ENCODE assay signal across 19 cellular contexts in the genomic region with DNA sequence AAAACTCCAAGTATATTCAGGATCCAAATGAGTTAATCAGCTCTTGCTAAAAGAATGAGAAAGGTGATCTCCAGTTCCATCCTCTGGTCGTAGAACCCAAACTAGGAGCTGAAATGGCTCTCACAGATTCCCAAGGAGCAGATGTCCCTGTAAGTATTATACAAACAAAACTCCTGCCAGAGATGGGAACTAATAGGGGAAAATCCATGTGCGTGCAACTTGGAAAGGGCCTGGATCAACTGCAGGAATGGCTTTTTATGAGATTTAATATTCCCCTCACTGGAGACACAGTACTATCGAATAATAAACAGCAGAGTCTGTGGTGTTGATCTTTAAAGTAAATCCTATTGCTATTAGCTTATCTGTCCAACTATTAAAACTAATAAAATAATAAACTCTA.
DNase-seq lines count a peak whose midpoint lies in the region; ATAC-seq, FAIRE-seq and TF ChIP-seq lines count a peak whose summit lies in the region.
"Had no signal": no experiment of that assay in that cellular context is flagged by ENCODE, and none has a peak within 500 bp of the region (broad histone marks: within the 10 kb centered on the region; RNA-seq: fewer than 3 reads in every experiment).

No MANE protein-coding gene starts in this region.

- no peak overlapping the region for H2BK15ac ChIP-seq in mesenchymal stem cell (ENCODE audit: low read depth, poor library complexity, severe bottlenecking)

- H3K79me1 ChIP-seq in mesenchymal stem cell (replicated peaks; ENCODE audit: low read length, poor library complexity, severe bottlenecking), result no peaks in the 10 kb centered on the region

- ATAC-seq in Right ventricle myocardium inferior, result no peak
- no peak for ATAC-seq in T-helper 17 cell
- ATAC-seq: K562, T-cell had no signal

- H3K4me3 ChIP-seq in left ventricle myocardium inferior (no peak overlapping the region), SJSA1 (no peak overlapping the region), mesenchymal stem cell (ENCODE audit: insufficient read depth in 1 of 2, low read depth in 1 of 2, low read length in 2 of 2) (no peak overlapping the region)
- H3K4me3 ChIP-seq: K562, SK-N-MC had no signal

- H3K27ac Mint-ChIP-seq in T-helper 17 cell, result no peak overlapping the region
- H3K27ac Mint-ChIP-seq: T-cell had no signal

- no peak overlapping the region for H2AFZ ChIP-seq in mesenchymal stem cell (ENCODE audit: low read depth, low read length)

- H3K9me3 ChIP-seq in left ventricle myocardium inferior (replicated peaks), result peaks cover 9% of the 10 kb centered on the region
- H3K9me3 ChIP-seq in SJSA1 (replicated peaks), result peaks cover 4% of the 10 kb centered on the region
- H3K9me3 ChIP-seq in mesenchymal stem cell (ENCODE audit: control insufficient read depth, low read length), result peaks cover 21% of the 10 kb centered on the region
- H3K9me3 ChIP-seq in T-helper 17 cell (ENCODE audit: control insufficient read depth, low read length, poor library complexity, severe bottlenecking), result no peaks in the 10 kb centered on the region

- peak overlapping the region; percentile 16 for H3K27ac ChIP-seq in left ventricle myocardium inferior (replicated peaks)
- H3K27ac ChIP-seq in SJSA1, result peak overlapping the region; percentile 24; the same call in 1 of the 2 replicates
- no peak overlapping the region for H3K27ac ChIP-seq in mesenchymal stem cell (ENCODE audit: low read length, poor library complexity, severe bottlenecking)
- H3K27ac ChIP-seq: C4-2B, SK-N-MC had no signal

- no peak for TF ChIP-seq CTCF in left ventricle myocardium inferior (IDR thresholded peaks at IDR 0.05; ENCODE audit: borderline replicate concordance)

- H3K23ac ChIP-seq in mesenchymal stem cell (ENCODE audit: low read length in 2 of 2), result no peak overlapping the region

- H3K27me3 Mint-ChIP-seq in T-helper 17 cell, result no peaks in the 10 kb centered on the region
- H3K27me3 Mint-ChIP-seq: T-cell had no signal

- no CpG with 5 or more reads among the region's 3 CpGs for WGBS in mesenchymal stem cell

- no peak overlapping the region for H4K8ac ChIP-seq in mesenchymal stem cell (ENCODE audit: low read length)

- no peak overlapping the region for H4K91ac ChIP-seq in mesenchymal stem cell (ENCODE audit: low read length)

- H3K4me1 ChIP-seq in left ventricle myocardium inferior (no peaks in the 10 kb centered on the region), SJSA1 (replicated peaks) (peaks cover 38% of the 10 kb centered on the region), mesenchymal stem cell (ENCODE audit: control insufficient read depth, insufficient read depth, low read depth, low read length) (no peaks in the 10 kb centered on the region)

- intact Hi-C loops in left ventricle myocardium inferior (cut with micrococcal nuclease), result no loop called here
- intact Hi-C loops in Right ventricle myocardium inferior (cut with DNase I), result no loop called here

- H3K18ac ChIP-seq in mesenchymal stem cell (ENCODE audit: low read depth in 1 of 2, low read length in 2 of 2), result no peak overlapping the region

- H2BK120ac ChIP-seq in mesenchymal stem cell (ENCODE audit: low read depth, low read length), result no peak overlapping the region

- no peak overlapping the region for H3K4me2 ChIP-seq in mesenchymal stem cell (ENCODE audit: low read length, poor library complexity, severe bottlenecking)

- H3K9ac ChIP-seq in mesenchymal stem cell (ENCODE audit: low read length), result peak overlapping the region; percentile 8

- H2AK5ac ChIP-seq in mesenchymal stem cell (ENCODE audit: low read length, severe bottlenecking), result no peak overlapping the region

- H2BK5ac ChIP-seq in mesenchymal stem cell (ENCODE audit: low read depth, low read length, poor library complexity, severe bottlenecking), result no peak overlapping the region

- no peaks in the 10 kb centered on the region for H3K36me3 ChIP-seq in left ventricle myocardium inferior
- no peaks in the 10 kb centered on the region for H3K36me3 ChIP-seq in SJSA1
- no peaks in the 10 kb centered on the region for H3K36me3 ChIP-seq in mesenchymal stem cell (ENCODE audit: control insufficient read depth in 1 of 2, insufficient read depth in 2 of 2, low read depth in 1 of 2, low read length in 2 of 2)

- H3K14ac ChIP-seq in mesenchymal stem cell (ENCODE audit: low read length in 2 of 2), result no peak overlapping the region

- H3K27me3 ChIP-seq in left ventricle myocardium inferior (ENCODE audit: low read depth), result peaks cover 10% of the 10 kb centered on the region
- H3K27me3 ChIP-seq in SJSA1 (replicated peaks), result no peaks in the 10 kb centered on the region
- H3K27me3 ChIP-seq in mesenchymal stem cell (ENCODE audit: control insufficient read depth in 1 of 2, insufficient read depth in 1 of 2, low read length in 2 of 2), result no peaks in the 10 kb centered on the region

- H2BK12ac ChIP-seq in mesenchymal stem cell (ENCODE audit: low read length in 2 of 2), result no peak overlapping the region

- H3K4me3 Mint-ChIP-seq in T-helper 17 cell, result no peak overlapping the region
- H3K4me3 Mint-ChIP-seq: T-cell had no signal

- H3K4me1 Mint-ChIP-seq in T-helper 17 cell, result no peaks in the 10 kb centered on the region
- H3K4me1 Mint-ChIP-seq: T-cell had no signal

- H3K4ac ChIP-seq in mesenchymal stem cell (ENCODE audit: low read depth in 1 of 2, low read length in 2 of 2), result no peak overlapping the region

- FAIRE-seq in GM19239 (lab: Jason Lieb, UNC), result no peak
- FAIRE-seq: K562 had no signal

- DNase-seq in left ventricle myocardium inferior (no peak), Right ventricle myocardium inferior (ENCODE audit: missing footprints) (no peak), SJSA1 (ENCODE audit: low read depth in 1 of 2, low spot score in 2 of 2) (no peak), mesenchymal stem cell (peak; percentile 72), GM19239 (ENCODE audit: insufficient read length, low spot score) (no peak), T-helper 17 cell (no peak)
- DNase-seq in activated CD4-positive, alpha-beta T cell treated with anti-CD3 and anti-CD28 coated beads, Interleukin-2, amount 50 U/mL, for 48 hours, result no peak
- DNase-seq: AML-193, NCI-H1092, NCI-H1436 treated with DMSO at 0.1 percent for 48 hours, NCI-H1930, NCI-H2171, NCI-H345, NCI-H524, Right ventricle myocardium superior, T-cell had no signal

- H3K36me3 Mint-ChIP-seq in T-helper 17 cell (ENCODE audit: low read depth), result no peaks in the 10 kb centered on the region
- H3K36me3 Mint-ChIP-seq: T-cell had no signal
